In the genomic region with DNA sequence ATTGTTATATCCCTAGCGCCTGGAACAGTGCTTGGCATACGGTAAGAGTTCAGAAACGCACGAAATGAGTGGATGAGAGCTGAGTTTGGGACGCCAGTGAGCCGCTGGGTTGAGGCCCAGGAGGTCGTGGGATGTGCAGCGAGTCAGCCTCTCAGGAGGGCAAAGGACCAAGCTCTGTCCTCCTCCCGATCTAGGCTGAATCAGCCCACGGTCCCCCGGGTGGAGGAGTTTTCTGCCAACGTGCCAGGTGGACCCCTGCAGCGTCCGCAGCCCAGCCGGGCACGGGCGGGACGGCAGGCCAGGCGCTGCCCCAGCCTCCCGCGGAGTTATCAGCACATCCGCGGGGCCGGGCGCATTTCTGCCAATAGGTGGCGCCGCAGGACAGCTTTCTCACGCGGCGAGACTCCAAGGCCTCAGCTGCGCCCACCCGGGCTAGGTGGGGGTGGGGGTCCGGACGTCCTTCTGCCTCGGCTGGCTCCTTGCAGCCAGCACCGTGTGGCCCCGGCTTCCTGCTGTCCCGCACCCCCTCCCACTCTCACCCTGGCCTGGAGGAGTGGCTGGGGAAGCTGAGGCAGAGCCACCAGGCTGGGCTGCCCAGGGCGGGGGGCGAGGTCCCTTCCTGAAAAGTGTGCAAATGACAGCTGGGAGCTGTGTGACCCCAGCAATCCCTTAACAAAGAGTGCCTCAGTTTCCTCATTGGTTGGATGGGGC, we compare ENCODE assay signal across 8 cellular contexts. TPM values are rescaled to one million over a fixed set of nuclear protein-coding genes. Genes with fewer than 3 reads are reported as not detected.
DNase-seq lines count a peak whose midpoint lies in the region; ATAC-seq and TF ChIP-seq lines count a peak whose summit lies in the region.

No MANE protein-coding gene starts in this region.

- H3K27me3 Mint-ChIP-seq in T-helper 17 cell = no peaks in the 10 kb centered on the region

- H3K36me3 ChIP-seq in DND-41 (ENCODE audit: insufficient read depth, low read length) = peaks cover 19% of the 10 kb centered on the region
- H3K36me3 ChIP-seq in KOPT-K1 (ENCODE audit: insufficient read depth, low read length) = peaks cover 19% of the 10 kb centered on the region
- H3K36me3 ChIP-seq in skeletal muscle tissue (ENCODE audit: control insufficient read depth in 3 of 3, insufficient read depth in 3 of 3, low read length in 3 of 3) = peaks cover 0 to 13% (median 10%) of the 10 kb centered on the region in 3 donors

- H3K9ac ChIP-seq in DND-41 (ENCODE audit: low read depth, low read length) (peak overlapping the region; percentile 51), skeletal muscle tissue (ENCODE audit: low read depth in 1 of 3, low read length in 3 of 3) (peak overlapping the region in 1 of 3 donors; percentile 10)

- peaks cover 2% of the 10 kb centered on the region for H3K36me3 Mint-ChIP-seq in T-helper 17 cell (ENCODE audit: low read depth)

- peaks cover 12% of the 10 kb centered on the region; the same call in 1 of the 2 replicates for H4K20me1 ChIP-seq in DND-41 (ENCODE audit: insufficient read depth, low read length)

- peak; percentile 99 for TF ChIP-seq CTCF in DND-41 (IDR thresholded peaks at IDR 0.05; ENCODE audit: borderline replicate concordance, extremely low read depth, low read length, poor library complexity, severe bottlenecking)

- DNase-seq in DND-41 (peak; percentile 89), T-helper 17 cell (peak; percentile 68 to 83 (median 71)), hippocampal formation (lab: John Stamatoyannopoulos, UW) (peak; percentile 29 to 61)

- H3K27ac Mint-ChIP-seq in T-helper 17 cell = no peak overlapping the region

- H3K4me3 ChIP-seq in DND-41 (ENCODE audit: low read depth in 1 of 2, low read length in 2 of 2) (peak overlapping the region in 1 of 2 experiments; percentile 42; a peak in 2 of 4 replicates), skeletal muscle tissue (ENCODE audit: low read length in 3 of 3) (peak overlapping the region in 2 of 3 donors; percentile 13 to 41)

- peak; percentile 66 for ATAC-seq in DND-41 (ENCODE audit: insufficient read depth, low read depth)
- ATAC-seq in T-helper 17 cell = no peak
- no peak for ATAC-seq in HG03097 (IDR thresholded peaks at IDR 0.05; ENCODE audit: low FRiP score, unreplicated experiment)
- no peak for ATAC-seq in HG02884 (IDR thresholded peaks at IDR 0.05; ENCODE audit: unreplicated experiment)

- H3K4me1 ChIP-seq in DND-41 (ENCODE audit: insufficient read depth, low read length) (peaks cover 50% of the 10 kb centered on the region), skeletal muscle tissue (ENCODE audit: control insufficient read depth in 3 of 3, insufficient read depth in 3 of 3, low read length in 3 of 3) (peaks cover 25 to 33% (median 27%) of the 10 kb centered on the region in 3 donors)

- H3K27me3 ChIP-seq in DND-41 (ENCODE audit: insufficient read depth, low read length, poor library complexity) = no peaks in the 10 kb centered on the region
- H3K27me3 ChIP-seq in skeletal muscle tissue (ENCODE audit: control insufficient read depth in 3 of 3, insufficient read depth in 3 of 3, low read length in 3 of 3) = peaks cover 0 to 10% (median 3%) of the 10 kb centered on the region in 3 donors

- H3K4me2 ChIP-seq in DND-41 (ENCODE audit: insufficient read depth, low read length) = peak overlapping the region; percentile 66

- peaks cover 28% of the 10 kb centered on the region for H3K79me2 ChIP-seq in DND-41 (ENCODE audit: insufficient read depth, low read length)

- peaks cover 29% of the 10 kb centered on the region for H3K4me1 Mint-ChIP-seq in T-helper 17 cell

- H3K9me3 ChIP-seq in DND-41 (ENCODE audit: insufficient read depth, low read length, severe bottlenecking) (no peaks in the 10 kb centered on the region), KOPT-K1 (ENCODE audit: insufficient read depth, low read length, poor library complexity, severe bottlenecking) (no peaks in the 10 kb centered on the region), T-helper 17 cell (ENCODE audit: control insufficient read depth, low read length, poor library complexity, severe bottlenecking) (no peaks in the 10 kb centered on the region), skeletal muscle tissue (ENCODE audit: control insufficient read depth in 3 of 3, low read length in 3 of 3) (no peaks in the 10 kb centered on the region)

- H2AFZ ChIP-seq in DND-41 (ENCODE audit: low read depth, low read length) = peak overlapping the region; percentile 88

- H3K27ac ChIP-seq in DND-41 (ENCODE audit: low read length) (peak overlapping the region; percentile 55), KOPT-K1 (ENCODE audit: low read depth, low read length, poor library complexity, severe bottlenecking) (peak overlapping the region; percentile 34), angular gyrus (ENCODE audit: low read depth, low read length) (peak overlapping the region; percentile 9), skeletal muscle tissue (ENCODE audit: low read depth, low read length) (no peak overlapping the region)

- no peak overlapping the region for H3K4me3 Mint-ChIP-seq in T-helper 17 cell

RNA-seq across cellular contexts. Expression of gene RPS19BP1, which starts 2.2 kb away (rescaled TPM):
- total RNA-seq in T-helper 17 cell = 10 to 100 TPM; 42.6 to 47.3 TPM
- total RNA-seq in skeletal muscle tissue = 27.7 TPM

RNA-seq across cellular contexts. Expression of gene ATF4, which starts 14.4 kb away (rescaled TPM):
- total RNA-seq in T-helper 17 cell (100 to 1,000 TPM; 260 to 333 TPM), skeletal muscle tissue (136 TPM)

RNA-seq across cellular contexts. Expression of gene MIEF1, which starts 32.7 kb away (rescaled TPM):
- 10 to 100 TPM; 16.9 to 22.7 TPM for total RNA-seq in T-helper 17 cell
- total RNA-seq in skeletal muscle tissue = 10.4 TPM

RNA-seq across cellular contexts. Expression of gene CACNA1I, which starts 35.8 kb away (rescaled TPM):
- total RNA-seq in T-helper 17 cell (10 to 100 TPM; 20.3 to 27.9 TPM), skeletal muscle tissue (not detected)
